Comparison of ENCODE assay signal across 18 cellular contexts in genomic region chr13:110042253-110042652, GRCh38.
DNase-seq lines count a peak whose midpoint lies in the region; ATAC-seq, FAIRE-seq and TF ChIP-seq lines count a peak whose summit lies in the region.
"Had no signal": no experiment of that assay in that cellular context is flagged by ENCODE, and none has a peak within 500 bp of the region (broad histone marks: within the 10 kb centered on the region; RNA-seq: fewer than 3 reads in every experiment).

No MANE protein-coding gene starts in this region.

- no peak for ATAC-seq in GM19467 (IDR thresholded peaks at IDR 0.05; ENCODE audit: unreplicated experiment)
- ATAC-seq: GM12878, PC-3 had no signal

- H3K4me2 ChIP-seq in BLaER1 treated with 17β-estradiol and CSF1 and Interleukin-3, amounts not matched to agents 10 nM and 100 nM: peak overlapping the region; percentile 59 to 95 (median 88)
- H3K4me2 ChIP-seq in astrocyte (ENCODE audit: low read length): no peak overlapping the region
- H3K4me2 ChIP-seq in H9 (ENCODE audit: insufficient read depth, insufficient read length, low read length): no peak overlapping the region

- no peak overlapping the region for H2AK5ac ChIP-seq in H9 (ENCODE audit: insufficient read length, low read length)

- H3T11ph ChIP-seq in H9 (ENCODE audit: low read length): no peak overlapping the region

- H3K27me3 ChIP-seq in BLaER1 treated with 17β-estradiol and CSF1 and Interleukin-3, amounts not matched to agents 10 nM and 100 nM: no peaks in the 10 kb centered on the region; a peak in 1 of 22 replicates
- no peaks in the 10 kb centered on the region for H3K27me3 ChIP-seq in astrocyte (ENCODE audit: insufficient read depth, low read length)
- H3K27me3 ChIP-seq in H9 (ENCODE audit: insufficient read depth, low read length): no peaks in the 10 kb centered on the region

- H2BK120ac ChIP-seq in H9 (ENCODE audit: low read depth, low read length, poor library complexity, severe bottlenecking): no peak overlapping the region

- H3K27ac Mint-ChIP-seq in astrocyte (ENCODE audit: unreplicated experiment) (no peak overlapping the region), H9 (no peak overlapping the region)
- H3K27ac Mint-ChIP-seq: T-helper 1 cell treated with Interleukin-12 subunit alpha and Interleukin-12 subunit beta and Interleukin-4 antibody, amounts not matched to agents 30 μg/mL and 1 μg/mL, for 36 hours had no signal

- no peaks in the 10 kb centered on the region for H3K79me1 ChIP-seq in H9 (ENCODE audit: insufficient read depth, low read depth, low read length, poor library complexity, severe bottlenecking)

- no peak overlapping the region for H3K18ac ChIP-seq in H9 (ENCODE audit: insufficient read length, low read depth, low read length)

- H3K9me3 ChIP-seq in BLaER1 treated with 17β-estradiol and CSF1 and Interleukin-3, amounts not matched to agents 10 nM and 100 nM (replicated peaks in 1 of 11): peaks cover 0 to 23% (median 16%) of the 10 kb centered on the region in 11 experiments; a peak in 13 of 22 replicates
- H3K9me3 ChIP-seq in astrocyte (ENCODE audit: insufficient read depth, low read depth, low read length) (no peaks in the 10 kb centered on the region), H9 (ENCODE audit: control insufficient read depth, low read depth, low read length) (no peaks in the 10 kb centered on the region)

- no peaks in the 10 kb centered on the region for H3K27me3 Mint-ChIP-seq in astrocyte (ENCODE audit: low read depth, unreplicated experiment)
- peaks cover 14% of the 10 kb centered on the region for H3K27me3 Mint-ChIP-seq in H9 (ENCODE audit: low read depth)

- H4K5ac ChIP-seq in H9 (ENCODE audit: insufficient read length, low read depth, low read length): no peak overlapping the region

- no peak overlapping the region for H3K4ac ChIP-seq in H9 (ENCODE audit: low read depth, low read length)

- peaks cover 0 to 6% (median 0%) of the 10 kb centered on the region in 11 experiments; a peak in 1 of 22 replicates for H3K36me3 ChIP-seq in BLaER1 treated with 17β-estradiol and CSF1 and Interleukin-3, amounts not matched to agents 10 nM and 100 nM
- no peaks in the 10 kb centered on the region for H3K36me3 ChIP-seq in astrocyte (ENCODE audit: insufficient read depth, low read length)

- no peaks in the 10 kb centered on the region for H4K20me1 ChIP-seq in BLaER1 treated with 17β-estradiol and CSF1 and Interleukin-3, amounts not matched to agents 10 nM and 100 nM
- no peaks in the 10 kb centered on the region for H4K20me1 ChIP-seq in astrocyte (ENCODE audit: insufficient read depth, low read length)
- H4K20me1 ChIP-seq in H9 (ENCODE audit: control insufficient read depth, insufficient read depth, insufficient read length): no peaks in the 10 kb centered on the region

- no peak overlapping the region for H4K91ac ChIP-seq in H9 (ENCODE audit: insufficient read length, low read depth, low read length)

- H3K36me3 Mint-ChIP-seq in astrocyte (ENCODE audit: low read depth, unreplicated experiment) (no peaks in the 10 kb centered on the region), H9 (ENCODE audit: insufficient read depth in 1 of 3, low read depth in 3 of 3) (0 out of 7 replicates have a peak, but pooled peaks cover 0 to 1% (median 0%) of the 10 kb centered on the region in 3 experiments)

- H3K14ac ChIP-seq in H9 (ENCODE audit: insufficient read depth, low read length): no peak overlapping the region

- no peak overlapping the region for H3K56ac ChIP-seq in H9 (ENCODE audit: insufficient read length, low read depth, low read length)

- peak overlapping the region in 4 of 11 experiments; percentile 47 to 81 (median 80); a peak in 7 of 22 replicates for H3K9ac ChIP-seq in BLaER1 treated with 17β-estradiol and CSF1 and Interleukin-3, amounts not matched to agents 10 nM and 100 nM
- H3K9ac ChIP-seq in astrocyte (ENCODE audit: low read length) (no peak overlapping the region), H9 (ENCODE audit: extremely low read depth, insufficient read length, low read length) (no peak overlapping the region)

- H3K27ac ChIP-seq in BLaER1 treated with 17β-estradiol and CSF1 and Interleukin-3, amounts not matched to agents 10 nM and 100 nM: peak overlapping the region in 7 of 11 experiments; percentile 23 to 89 (median 80); a peak in 12 of 22 replicates
- H3K27ac ChIP-seq in astrocyte (ENCODE audit: low read depth, low read length): no peak overlapping the region
- H3K27ac ChIP-seq in H9 (ENCODE audit: insufficient read length, low read depth, low read length): no peak overlapping the region
- H3K27ac ChIP-seq: C4-2B had no signal

- H3K79me2 ChIP-seq in astrocyte (ENCODE audit: insufficient read depth, low read length) (no peaks in the 10 kb centered on the region), H9 (ENCODE audit: insufficient read depth, low read length) (no peaks in the 10 kb centered on the region)

- peak; percentile 28 for DNase-seq in LHCN-M2 (ENCODE audit: low read depth)
- peak; percentile 30 for DNase-seq in astrocyte (ENCODE audit: low read depth)
- no peak for DNase-seq in H9
- no peak for DNase-seq in effector CD4-positive, alpha-beta T cell
- DNase-seq in NCI-H2081 (lab: John Stamatoyannopoulos, UW): no peak
- DNase-seq: GDM1, NCI-H1417 treated with DMSO at 0.1 percent for 48 hours, NCI-H187 treated with DMSO at 0.1 percent for 48 hours, NCI-H526, PC-3, RPMI8226, SHP77 treated with DMSO at 0.1 percent for 48 hours had no signal

- no peak overlapping the region for H2BK15ac ChIP-seq in H9 (ENCODE audit: low read depth, low read length)

- peaks cover 59 to 75% (median 65%) of the 10 kb centered on the region in 10 experiments for H3K4me1 ChIP-seq in BLaER1 treated with 17β-estradiol and CSF1 and Interleukin-3, amounts not matched to agents 10 nM and 100 nM
- H3K4me1 ChIP-seq in astrocyte (ENCODE audit: insufficient read depth, low read length) (peaks cover 5% of the 10 kb centered on the region), H9 (ENCODE audit: insufficient read depth, low read length) (peaks cover 3% of the 10 kb centered on the region; the same call in 1 of the 2 replicates)

- H3K9me3 Mint-ChIP-seq in astrocyte (ENCODE audit: unreplicated experiment): peaks cover 2% of the 10 kb centered on the region
- peaks cover 0 to 2% of the 10 kb centered on the region in 2 experiments; a peak in 1 of 5 replicates for H3K9me3 Mint-ChIP-seq in H9
- H3K9me3 Mint-ChIP-seq: T-helper 1 cell treated with Interleukin-12 subunit alpha and Interleukin-12 subunit beta and Interleukin-4 antibody, amounts not matched to agents 30 μg/mL and 1 μg/mL, for 36 hours had no signal

- H3K23ac ChIP-seq in H9 (ENCODE audit: insufficient read length, low read depth, low read length): no peak overlapping the region

- H2AFZ ChIP-seq in astrocyte (ENCODE audit: low read depth, low read length): no peak overlapping the region
- H2AFZ ChIP-seq in H9 (ENCODE audit: low read length): no peak overlapping the region

- no peak overlapping the region for H2BK12ac ChIP-seq in H9 (ENCODE audit: insufficient read length, low read depth, low read length)

- no peak overlapping the region for H3K4me3 Mint-ChIP-seq in astrocyte (ENCODE audit: unreplicated experiment)
- no peak overlapping the region for H3K4me3 Mint-ChIP-seq in H9
- H3K4me3 Mint-ChIP-seq: T-helper 1 cell treated with Interleukin-12 subunit alpha and Interleukin-12 subunit beta and Interleukin-4 antibody, amounts not matched to agents 30 μg/mL and 1 μg/mL, for 36 hours had no signal

- H4K8ac ChIP-seq in H9 (replicated peaks; ENCODE audit: insufficient read length, low read depth, low read length): no peak overlapping the region

- peaks cover 6% of the 10 kb centered on the region for H3K4me1 Mint-ChIP-seq in astrocyte (ENCODE audit: low read depth, unreplicated experiment)
- H3K4me1 Mint-ChIP-seq in H9: peaks cover 17 to 19% of the 10 kb centered on the region in 2 experiments

- no peak overlapping the region for H2BK20ac ChIP-seq in H9 (ENCODE audit: low read depth, low read length, poor library complexity, severe bottlenecking)

- TF ChIP-seq CTCF in astrocyte (IDR thresholded peaks at IDR 0.05; ENCODE audit: insufficient read depth, low read depth, low read length) (no peak), H9 (conservative IDR thresholded peaks at IDR 0.05) (no peak)

- no peak overlapping the region for H2BK5ac ChIP-seq in H9 (ENCODE audit: insufficient read length, low read length)

- peak overlapping the region in 4 of 10 experiments; percentile 2 to 43 (median 4); a peak in 3 of 20 replicates for H3K4me3 ChIP-seq in BLaER1 treated with 17β-estradiol and CSF1 and Interleukin-3, amounts not matched to agents 10 nM and 100 nM
- no peak overlapping the region for H3K4me3 ChIP-seq in astrocyte (ENCODE audit: insufficient read depth, low read depth, low read length)
- H3K4me3 ChIP-seq: GM12878 had no signal

- peak; percentile 80 for FAIRE-seq in astrocyte (lab: Jason Lieb, UNC)
- FAIRE-seq: GM12878, H1 had no signal

- no peaks in the 10 kb centered on the region for H3K23me2 ChIP-seq in H9 (ENCODE audit: insufficient read length, low read depth, low read length, poor library complexity, severe bottlenecking)

- no CpG with 5 or more reads among the region's 6 CpGs for WGBS in H9 (ENCODE audit: extremely low coverage, insufficient read length, low lambda C conversion rate)

Comparison
In these comparisons a context has a peak if more than half of its experiments do, and no peak if none do; other contexts are left out.
1. H3K27ac ChIP-seq: peak in BLaER1 treated with 17β-estradiol and CSF1 and Interleukin-3, amounts not matched to agents 10 nM and 100 nM (7 of 11); none in astrocyte (single experiment) and H9 (single experiment).
2. H3K4me2 ChIP-seq: peak in BLaER1 treated with 17β-estradiol and CSF1 and Interleukin-3, amounts not matched to agents 10 nM and 100 nM (11 of 11); none in astrocyte (single experiment) and H9 (single experiment).
3. DNase-seq: peak in LHCN-M2 (single experiment) and astrocyte (single experiment); none in H9 (single experiment), effector CD4-positive, alpha-beta T cell (single experiment) and NCI-H2081 (0 of 2).